In genomic region chr12:122275459-122275858, GRCh38 we compare ENCODE assay signal across 39 cellular contexts.
"Had no signal": no experiment of that assay in that cellular context is flagged by ENCODE, and none has a peak within 500 bp of the region (broad histone marks: within the 10 kb centered on the region; RNA-seq: fewer than 3 reads in every experiment).

No MANE protein-coding gene starts in this region.

- H3K4me1 ChIP-seq: Peyer's patch, SJSA1 had no signal

- H3K27ac Mint-ChIP-seq: activated B cell treated with CpG ODN at 0.5 μM for 24 hours; activated CD4-positive, alpha-beta memory T cell treated with anti-CD3 and anti-CD28 coated beads for 36 hours; activated naive CD4-positive, alpha-beta T cell treated with anti-CD3 and anti-CD28 coated beads for 36 hours; activated naive CD8-positive, alpha-beta T cell; activated naive CD8-positive, alpha-beta T cell treated with anti-CD3 and anti-CD28 coated beads, Interleukin-2, amount 50 U/mL, for 24 hours; activated T-helper 1 cell treated with anti-CD3 and anti-CD28 coated beads, Interleukin-12 subunit alpha, Interleukin-12 subunit beta, Interleukin-2, Interleukin-4 antibody, amounts not matched to agents 30 ng/mL and 10 ng/mL and 1 ng/mL, durations not matched to agents 14 hours and 24 hours and 36 hours; T-cell had no signal

- H3K9me3 Mint-ChIP-seq: activated B cell treated with CpG ODN at 0.5 μM for 24 hours; activated CD4-positive, alpha-beta memory T cell treated with anti-CD3 and anti-CD28 coated beads for 36 hours; activated naive CD4-positive, alpha-beta T cell treated with anti-CD3 and anti-CD28 coated beads for 36 hours; activated naive CD8-positive, alpha-beta T cell treated with anti-CD3 and anti-CD28 coated beads, Interleukin-2, amount 50 U/mL, for 24 hours; activated T-cell treated with anti-CD3 and anti-CD28 coated beads, Interleukin-2, amount 50 U/mL, for 4 hours; activated T-helper 1 cell treated with anti-CD3 and anti-CD28 coated beads, Interleukin-12 subunit alpha, Interleukin-12 subunit beta, Interleukin-2, Interleukin-4 antibody, amounts not matched to agents 30 ng/mL and 10 ng/mL and 1 ng/mL, durations not matched to agents 14 hours and 24 hours and 36 hours; T-cell had no signal

- H3K4me1 Mint-ChIP-seq: activated B cell treated with CpG ODN at 0.5 μM for 24 hours; activated naive CD8-positive, alpha-beta T cell treated with anti-CD3 and anti-CD28 coated beads, Interleukin-2, amount 50 U/mL, for 24 hours; T-cell had no signal

- ATAC-seq: activated naive CD8-positive, alpha-beta T cell treated with anti-CD3 and anti-CD28 coated beads, Interleukin-2, amount 50 U/mL, for 24 hours; activated T-cell treated with anti-CD3 and anti-CD28 coated beads, Interleukin-2, amount 50 U/mL, for 4 hours; PC-3; T-cell had no signal

- H3K27ac ChIP-seq: brain microvascular endothelial cell, Peyer's patch, SJSA1, VCaP had no signal

- H3K9me3 ChIP-seq: MG63, Peyer's patch, SJSA1, SK-N-SH had no signal

- H3K27me3 Mint-ChIP-seq: activated B cell treated with CpG ODN at 0.5 μM for 24 hours; activated CD4-positive, alpha-beta memory T cell treated with anti-CD3 and anti-CD28 coated beads for 36 hours; activated naive CD8-positive, alpha-beta T cell; activated naive CD8-positive, alpha-beta T cell treated with anti-CD3 and anti-CD28 coated beads, Interleukin-2, amount 50 U/mL, for 24 hours; T-cell had no signal

- DNase-seq: activated B cell treated with CpG ODN at 0.5 μM for 24 hours; activated CD4-positive, alpha-beta memory T cell treated with anti-CD3 and anti-CD28 coated beads for 36 hours; activated CD4-positive, alpha-beta T cell treated with anti-CD3 and anti-CD28 coated beads for 4 hours; activated CD4-positive, alpha-beta T cell treated with anti-CD3 and anti-CD28 coated beads, Interleukin-2, amount 50 U/mL, for 1 hour; activated CD4-positive, CD25-positive, alpha-beta regulatory T cell treated with anti-CD3 and anti-CD28 coated beads, Interleukin-2, amount 50 U/mL, for 72 hours; activated CD8-positive, alpha-beta memory T cell treated with anti-CD3 and anti-CD28 coated beads, Interleukin-2, amount 50 U/mL, for 4 hours; activated gamma-delta T cell treated with Interleukin-2 at 50 U/mL for 16 hours; activated naive CD4-positive, alpha-beta T cell treated with anti-CD3 and anti-CD28 coated beads for 36 hours; activated naive CD8-positive, alpha-beta T cell treated with anti-CD3 and anti-CD28 coated beads, Interleukin-2, amount 50 U/mL, for 24 hours; activated T-cell treated with anti-CD3 and anti-CD28 coated beads for 4 hours; activated T-cell treated with anti-CD3 and anti-CD28 coated beads, Interleukin-2, amount 50 U/mL, for 4 hours; anterior cingulate cortex; brain microvascular endothelial cell; central memory CD4-positive, alpha-beta T cell; Kasumi-1; MG63; NCI-H1048; NCI-H1105 treated with DMSO at 0.1 percent for 48 hours; NCI-H1436; NCI-H1694 treated with DMSO at 0.1 percent for 48 hours; NCI-H2029 treated with DMSO at 0.1 percent for 48 hours; NCI-H2107; NCI-H2171; NCI-H510A; NCI-H526; NCI-H748 treated with DMSO at 0.1 percent for 48 hours; NK-92 treated with Interleukin-12 subunit alpha and Interleukin-12 subunit beta, amount 100 ng/mL, for 24 hours; PC-3; Peyer's patch; RPMI8226; SHP77 treated with DMSO at 0.1 percent for 48 hours; SK-N-SH; T-cell; T-helper 2 cell; T-helper 9 cell had no signal

- H3K4me3 ChIP-seq: MG63, Peyer's patch, SJSA1 had no signal

- H3K27me3 ChIP-seq: brain microvascular endothelial cell, MG63, Peyer's patch, SJSA1 had no signal

- H3K4me3 Mint-ChIP-seq: activated B cell treated with CpG ODN at 0.5 μM for 24 hours; activated CD4-positive, alpha-beta memory T cell treated with anti-CD3 and anti-CD28 coated beads for 36 hours; activated naive CD4-positive, alpha-beta T cell treated with anti-CD3 and anti-CD28 coated beads for 36 hours; activated naive CD8-positive, alpha-beta T cell; activated naive CD8-positive, alpha-beta T cell treated with anti-CD3 and anti-CD28 coated beads, Interleukin-2, amount 50 U/mL, for 24 hours; activated T-cell treated with anti-CD3 and anti-CD28 coated beads, Interleukin-2, amount 50 U/mL, for 4 hours; activated T-helper 1 cell treated with anti-CD3 and anti-CD28 coated beads, Interleukin-12 subunit alpha, Interleukin-12 subunit beta, Interleukin-2, Interleukin-4 antibody, amounts not matched to agents 30 ng/mL and 10 ng/mL and 1 ng/mL, durations not matched to agents 14 hours and 24 hours and 36 hours; T-cell had no signal
